ENCODE assay signal across 10 cellular contexts in the genomic region with DNA sequence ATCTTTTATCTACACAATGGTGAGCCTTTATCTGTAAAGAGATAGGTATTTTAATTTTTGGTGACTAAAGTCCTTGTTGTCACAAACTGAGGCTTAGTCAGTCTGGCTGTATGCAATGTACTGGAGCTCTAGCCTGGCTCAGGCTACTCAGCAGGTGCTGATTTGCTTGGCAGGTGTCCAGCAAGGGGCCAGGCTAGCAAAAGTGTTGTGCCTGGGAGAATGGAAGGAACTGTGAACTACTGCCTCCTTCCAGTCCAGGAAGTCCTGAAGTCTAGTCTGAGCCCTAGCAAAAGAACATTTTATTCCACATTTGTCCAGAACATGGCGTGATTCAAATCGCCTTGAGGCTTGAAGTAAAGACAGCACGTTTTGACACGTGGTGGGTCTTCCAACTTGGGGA.
DNase-seq lines count a peak whose midpoint lies in the region; ATAC-seq and FAIRE-seq lines count a peak whose summit lies in the region.
"Had no signal": no experiment of that assay in that cellular context is flagged by ENCODE, and none has a peak within 500 bp of the region (broad histone marks: within the 10 kb centered on the region; RNA-seq: fewer than 3 reads in every experiment).

No MANE protein-coding gene starts in this region.

- no peaks in the 10 kb centered on the region for H3K27me3 ChIP-seq in small intestine (ENCODE audit: control insufficient read depth in 2 of 2, insufficient read depth in 2 of 2, low read length in 2 of 2)

- no peak for ATAC-seq in HG02840 (IDR thresholded peaks at IDR 0.05; ENCODE audit: low FRiP score, unreplicated experiment)
- ATAC-seq: T-cell had no signal

- FAIRE-seq in small intestine (lab: Jason Lieb, UNC): no peak

- no peak overlapping the region for H3K4me3 ChIP-seq in small intestine (ENCODE audit: low read depth in 1 of 2, low read length in 2 of 2)

- peak overlapping the region; percentile 59 to 64 for H3K27ac ChIP-seq in small intestine (ENCODE audit: low read depth in 1 of 2, low read length in 1 of 2)

- H3K4me1 ChIP-seq in small intestine (ENCODE audit: control insufficient read depth in 2 of 2, insufficient read depth in 1 of 2, low read depth in 1 of 2, low read length in 1 of 2): peaks cover 0 to 4% of the 10 kb centered on the region in 2 donors

- peak; percentile 0 for DNase-seq in NCI-H2196 (lab: John Stamatoyannopoulos, UW; ENCODE audit: unreplicated experiment)
- DNase-seq in NCI-H2196 treated with DMSO at 0.1 percent for 48 hours (lab: John Stamatoyannopoulos, UW; ENCODE audit: unreplicated experiment): no peak
- DNase-seq in NCI-H2227 (lab: John Stamatoyannopoulos, UW; ENCODE audit: unreplicated experiment): peak; percentile 12
- peak; percentile 38 for DNase-seq in dermis blood vessel endothelial cell
- peak; percentile 97 for DNase-seq in small intestine
- DNase-seq in iPS-NIHi11 (ENCODE audit: low spot score): no peak
- DNase-seq in mesenteric fat pad (ENCODE audit: low spot score): no peak
- DNase-seq: NCI-H1048, T-cell had no signal

- 9 to 49% (median 18%) methylated on average over 4 of the region's 4 CpGs for WGBS in small intestine, 3 donors

- no peaks in the 10 kb centered on the region for H3K9me3 ChIP-seq in small intestine (ENCODE audit: control insufficient read depth, low read depth)

- H3K36me3 ChIP-seq in small intestine (ENCODE audit: control insufficient read depth in 2 of 2, insufficient read depth in 2 of 2, low read length in 2 of 2): no peaks in the 10 kb centered on the region

Comparison
In these comparisons a context has a peak if more than half of its experiments do, and no peak if none do; other contexts are left out.
1. DNase-seq: peak in NCI-H2196 (single experiment), NCI-H2227 (single experiment), dermis blood vessel endothelial cell (single experiment) and small intestine (single experiment); none in NCI-H2196 treated with DMSO at 0.1 percent for 48 hours (single experiment), iPS-NIHi11 (single experiment) and mesenteric fat pad (single experiment).